12 cellular contexts compared by ENCODE assay signal in genomic region chr7:27999829-28000228, GRCh38.
A peak's percentile ranks its signal among the peaks of the same experiment; 100 is the strongest.
DNase-seq lines count a peak whose midpoint lies in the region; ATAC-seq and TF ChIP-seq lines count a peak whose summit lies in the region.
"Had no signal": no experiment of that assay in that cellular context is flagged by ENCODE, and none has a peak within 500 bp of the region (broad histone marks: within the 10 kb centered on the region; RNA-seq: fewer than 3 reads in every experiment).

No MANE protein-coding gene starts in this region.

- no peaks in the 10 kb centered on the region for H3K9me3 Mint-ChIP-seq in natural killer cell
- H3K9me3 Mint-ChIP-seq in natural killer cell treated with Interleukin-12 subunit alpha and Interleukin-12 subunit beta and Interleukin-15 and Interleukin-18, amount 100 ng/mL, for 72 hours = no peaks in the 10 kb centered on the region
- H3K9me3 Mint-ChIP-seq: T-cell had no signal

- H3K27ac Mint-ChIP-seq in natural killer cell = peak overlapping the region; percentile 4 to 12
- no peak overlapping the region for H3K27ac Mint-ChIP-seq in natural killer cell treated with Interleukin-12 subunit alpha and Interleukin-12 subunit beta and Interleukin-15 and Interleukin-18, amount 100 ng/mL, for 72 hours
- H3K27ac Mint-ChIP-seq: T-cell had no signal

- no peak for ATAC-seq in natural killer cell
- no peak for ATAC-seq in natural killer cell treated with Interleukin-12 subunit alpha and Interleukin-12 subunit beta and Interleukin-15 and Interleukin-18, amount 100 ng/mL, for 72 hours
- no peak for ATAC-seq in left cardiac atrium
- ATAC-seq: T-cell had no signal

- intact Hi-C loops in natural killer cell (cut with micrococcal nuclease) = no loop called here
- intact Hi-C loops in left cardiac atrium (cut with DNase I) = no loop called here

- no peaks in the 10 kb centered on the region for H3K27me3 Mint-ChIP-seq in natural killer cell (ENCODE audit: low read depth in 2 of 2)
- H3K27me3 Mint-ChIP-seq in natural killer cell treated with Interleukin-12 subunit alpha and Interleukin-12 subunit beta and Interleukin-15 and Interleukin-18, amount 100 ng/mL, for 72 hours = no peaks in the 10 kb centered on the region
- H3K27me3 Mint-ChIP-seq: T-cell had no signal

- TF ChIP-seq CTCF in natural killer cell (IDR thresholded peaks at IDR 0.05) = no peak

- no peaks in the 10 kb centered on the region for H3K36me3 Mint-ChIP-seq in natural killer cell
- no peaks in the 10 kb centered on the region for H3K36me3 Mint-ChIP-seq in natural killer cell treated with Interleukin-12 subunit alpha and Interleukin-12 subunit beta and Interleukin-15 and Interleukin-18, amount 100 ng/mL, for 72 hours

- peaks cover 89 to 92% of the 10 kb centered on the region in 2 donors for H3K4me1 Mint-ChIP-seq in natural killer cell
- peaks cover 54 to 65% of the 10 kb centered on the region in 2 donors for H3K4me1 Mint-ChIP-seq in natural killer cell treated with Interleukin-12 subunit alpha and Interleukin-12 subunit beta and Interleukin-15 and Interleukin-18, amount 100 ng/mL, for 72 hours (ENCODE audit: low read depth in 2 of 2)

- DNase-seq in natural killer cell (no peak), NCI-H2171 (lab: John Stamatoyannopoulos, UW) (peak; percentile 59), SHP77 treated with DMSO at 0.1 percent for 48 hours (lab: John Stamatoyannopoulos, UW) (peak; percentile 46), left cardiac atrium (no peak), NCI-H774 (lab: John Stamatoyannopoulos, UW) (no peak), kidney tubule cell (ENCODE audit: low spot score) (no peak)
- no peak for DNase-seq in natural killer cell treated with Interleukin-12 subunit alpha and Interleukin-12 subunit beta and Interleukin-15 and Interleukin-18, amount 100 ng/mL, for 72 hours (ENCODE audit: low spot score)
- DNase-seq: DMS53, NCI-H187 treated with DMSO at 0.1 percent for 48 hours, NCI-H2227 treated with DMSO at 0.1 percent for 48 hours, T-cell, T1000 had no signal

- no peak overlapping the region for H3K4me3 Mint-ChIP-seq in natural killer cell
- H3K4me3 Mint-ChIP-seq in natural killer cell treated with Interleukin-12 subunit alpha and Interleukin-12 subunit beta and Interleukin-15 and Interleukin-18, amount 100 ng/mL, for 72 hours = no peak overlapping the region
- H3K4me3 Mint-ChIP-seq: T-cell had no signal

Comparison
In these comparisons a context has a peak if more than half of its experiments do, and no peak if none do; other contexts are left out.
1. H3K27ac Mint-ChIP-seq: peak in natural killer cell (2 of 2); none in natural killer cell treated with Interleukin-12 subunit alpha and Interleukin-12 subunit beta and Interleukin-15 and Interleukin-18, amount 100 ng/mL, for 72 hours (0 of 2).
2. DNase-seq: peak in NCI-H2171 (single experiment) and SHP77 treated with DMSO at 0.1 percent for 48 hours (single experiment); none in natural killer cell (single experiment), natural killer cell treated with Interleukin-12 subunit alpha and Interleukin-12 subunit beta and Interleukin-15 and Interleukin-18, amount 100 ng/mL, for 72 hours (single experiment), left cardiac atrium (single experiment), NCI-H774 (single experiment) and kidney tubule cell (single experiment).